In the genomic region with DNA sequence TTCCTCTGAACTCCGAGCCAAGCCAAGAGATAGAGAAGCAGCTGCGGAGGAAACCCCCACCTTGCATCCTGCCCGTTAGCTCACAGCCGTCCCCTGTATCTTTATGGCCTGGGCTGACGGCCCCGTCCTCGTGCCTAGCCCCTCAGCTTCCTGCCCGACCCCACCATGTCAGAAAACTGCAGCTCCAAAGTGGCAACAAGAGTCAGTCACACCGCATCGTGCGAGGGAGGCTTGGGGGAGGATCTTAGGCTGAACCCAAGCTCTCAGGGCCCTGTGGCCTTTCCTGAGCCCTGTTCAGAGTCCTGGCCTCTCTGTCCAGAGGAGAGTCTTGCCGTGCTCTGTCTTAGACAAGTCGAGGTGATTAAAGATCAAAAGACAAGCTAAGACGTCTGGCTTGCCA, we compare ENCODE assay signal across 17 cellular contexts.
"Had no signal": no experiment of that assay in that cellular context is flagged by ENCODE, and none has a peak within 500 bp of the region (broad histone marks: within the 10 kb centered on the region; RNA-seq: fewer than 3 reads in every experiment).

No MANE protein-coding gene starts in this region.

- H3K36me3 Mint-ChIP-seq: activated naive CD4-positive, alpha-beta T cell treated with anti-CD3 and anti-CD28 coated beads, Interleukin-2, amount 50 U/mL, for 24 hours; naive thymus-derived CD8-positive, alpha-beta T cell had no signal

- H3K9me3 Mint-ChIP-seq: activated naive CD4-positive, alpha-beta T cell treated with anti-CD3 and anti-CD28 coated beads, Interleukin-2, amount 50 U/mL, for 24 hours; dendritic cell treated with granulocyte-macrophage colony-stimulating factor and Interleukin-4, amounts not matched to agents 40 ng/mL and 50 ng/mL, for 4 days had no signal

- H3K4me3 Mint-ChIP-seq: activated CD4-positive, alpha-beta T cell treated with anti-CD3 and anti-CD28 coated beads, Interleukin-2, amount 10 ng/mL, durations not matched to agents 24 days and 14 days; activated naive CD4-positive, alpha-beta T cell treated with anti-CD3 and anti-CD28 coated beads, Interleukin-2, amount 50 U/mL, for 24 hours; activated T-cell treated with anti-CD3 and anti-CD28 coated beads, Interleukin-2, amount 50 U/mL, for 4 hours; dendritic cell treated with granulocyte-macrophage colony-stimulating factor and Interleukin-4, amounts not matched to agents 40 ng/mL and 50 ng/mL, for 4 days; naive thymus-derived CD8-positive, alpha-beta T cell had no signal

- H3K27me3 Mint-ChIP-seq: activated CD4-positive, alpha-beta T cell treated with anti-CD3 and anti-CD28 coated beads, Interleukin-2, amount 10 ng/mL, durations not matched to agents 24 days and 14 days; activated naive CD4-positive, alpha-beta T cell treated with anti-CD3 and anti-CD28 coated beads, Interleukin-2, amount 50 U/mL, for 24 hours had no signal

- H3K36me3 ChIP-seq: ascending aorta, left lung, SJCRH30, thoracic aorta had no signal

- H3K4me1 ChIP-seq: ascending aorta, left lung had no signal

- H3K4me3 ChIP-seq: ascending aorta, left lung, SJCRH30, thoracic aorta had no signal

- ATAC-seq: activated T-cell treated with anti-CD3 and anti-CD28 coated beads, Interleukin-2, amount 50 U/mL, for 4 hours; left lung; naive thymus-derived CD8-positive, alpha-beta T cell had no signal

- H3K27me3 ChIP-seq: ascending aorta, SJCRH30 had no signal

- H3K4me1 Mint-ChIP-seq: activated CD4-positive, alpha-beta T cell treated with anti-CD3 and anti-CD28 coated beads, Interleukin-2, amount 10 ng/mL, durations not matched to agents 24 days and 14 days; activated naive CD4-positive, alpha-beta T cell treated with anti-CD3 and anti-CD28 coated beads, Interleukin-2, amount 50 U/mL, for 24 hours; naive thymus-derived CD8-positive, alpha-beta T cell had no signal

- H3K27ac Mint-ChIP-seq: activated CD4-positive, alpha-beta T cell treated with anti-CD3 and anti-CD28 coated beads, Interleukin-2, amount 10 ng/mL, durations not matched to agents 24 days and 14 days; activated naive CD4-positive, alpha-beta T cell treated with anti-CD3 and anti-CD28 coated beads, Interleukin-2, amount 50 U/mL, for 24 hours; dendritic cell treated with granulocyte-macrophage colony-stimulating factor and Interleukin-4, amounts not matched to agents 40 ng/mL and 50 ng/mL, for 4 days; naive thymus-derived CD8-positive, alpha-beta T cell had no signal

- H3K9me3 ChIP-seq: ascending aorta, SJCRH30, thoracic aorta had no signal

- H3K27ac ChIP-seq: ascending aorta, left lung, SJCRH30, thoracic aorta had no signal

- DNase-seq: activated CD4-positive, alpha-beta T cell treated with anti-CD3 and anti-CD28 coated beads, Interleukin-2, amount 10 ng/mL, durations not matched to agents 24 days and 14 days; activated CD8-positive, alpha-beta memory T cell treated with anti-CD3 and anti-CD28 coated beads, Interleukin-2, amount 50 U/mL, for 4 hours; activated T-cell treated with anti-CD3 and anti-CD28 coated beads, Interleukin-2, amount 50 U/mL, for 4 hours; effector CD8-positive, alpha-beta T cell; hippocampal formation; kidney; naive thymus-derived CD8-positive, alpha-beta T cell; occipital lobe; SJCRH30; stimulated activated CD4-positive, alpha-beta T cell treated with anti-CD3 and anti-CD28 coated beads, Interleukin-15, amount 100 ng/mL, for 24 hours; stimulated activated CD4-positive, alpha-beta T cell treated with anti-CD3 and anti-CD28 coated beads, Interleukin-2, amount 100 ng/mL, for 48 hours; T1000 had no signal
